Comparison of ENCODE assay signal across 18 cellular contexts in genomic region chr4:6008092-6008551, GRCh38. TPM values are rescaled to one million over a fixed set of nuclear protein-coding genes. Genes with fewer than 3 reads are reported as not detected.
DNase-seq lines count a peak whose midpoint lies in the region; ATAC-seq, FAIRE-seq and TF ChIP-seq lines count a peak whose summit lies in the region.
"Had no signal": no experiment of that assay in that cellular context is flagged by ENCODE, and none has a peak within 500 bp of the region (broad histone marks: within the 10 kb centered on the region; RNA-seq: fewer than 3 reads in every experiment).

No MANE protein-coding gene starts in this region.

- no peaks in the 10 kb centered on the region for H3K36me3 Mint-ChIP-seq in activated CD4-positive, alpha-beta memory T cell treated with anti-CD3 and anti-CD28 coated beads for 36 hours
- H3K36me3 Mint-ChIP-seq: natural killer cell had no signal

- H3K27ac ChIP-seq in 22Rv1 = no peak overlapping the region
- no peak overlapping the region for H3K27ac ChIP-seq in K562 (ENCODE audit: extremely low read depth, low read depth, low read length)
- H3K27ac ChIP-seq in effector memory CD4-positive, alpha-beta T cell (ENCODE audit: insufficient read depth, low read length, poor library complexity, severe bottlenecking) = no peak overlapping the region
- H3K27ac ChIP-seq: ascending aorta had no signal

- no peaks in the 10 kb centered on the region for H3K9me3 Mint-ChIP-seq in activated CD4-positive, alpha-beta memory T cell treated with anti-CD3 and anti-CD28 coated beads for 36 hours
- H3K9me3 Mint-ChIP-seq: natural killer cell had no signal

- H3K4me1 ChIP-seq in K562 (replicated peaks in 1 of 2; ENCODE audit: control insufficient read depth in 2 of 2, insufficient read depth in 2 of 2, low read length in 2 of 2) = no peaks in the 10 kb centered on the region; a peak in 1 of 5 replicates
- no peaks in the 10 kb centered on the region for H3K4me1 ChIP-seq in effector memory CD4-positive, alpha-beta T cell (ENCODE audit: control insufficient read depth, insufficient read depth, low read length, poor library complexity, severe bottlenecking)
- H3K4me1 ChIP-seq: ascending aorta had no signal

- WGBS in K562 (ENCODE audit: insufficient coverage, low coverage, missing lambda C conversion rate) = 2% methylated on average over 35 of the region's 54 CpGs

- POLR2A ChIA-PET in K562 (lab: Yijun Ruan, JAX) = no interaction called here
- POLR2A ChIA-PET in activated CD4-positive, alpha-beta memory T cell treated with anti-CD3 and anti-CD28 coated beads for 36 hours (lab: Charles Lee) = no interaction called here

- 0 out of 4 replicates have a peak, but pooled peaks of 1 of the 2 experiments have one; percentile 10 for TF ChIP-seq RAD21 in K562 (CRISPR knock-in tag; conservative IDR thresholded peaks at IDR 0.05 in 1 of 2, IDR thresholded peaks at IDR 0.05 in 1 of 2)

- FAIRE-seq in K562 (lab: Jason Lieb, UNC) = no peak
- FAIRE-seq: D721Med, endometrium had no signal

- peak; percentile 19 to 48 (median 30) for DNase-seq in K562 (ENCODE audit: extremely low read depth in 1 of 4, low spot score in 3 of 4)
- no peak for DNase-seq in left lobe of liver (ENCODE audit: low spot score)
- no peak for DNase-seq in activated CD4-positive, alpha-beta memory T cell treated with anti-CD3 and anti-CD28 coated beads for 36 hours
- DNase-seq in effector memory CD4-positive, alpha-beta T cell = no peak
- DNase-seq in DMS79 (lab: John Stamatoyannopoulos, UW) = no peak
- DNase-seq: activated gamma-delta T cell, MV-4-11, natural killer cell, NCI-H2171 treated with DMSO at 0.1 percent for 48 hours, NCI-H774 had no signal

- H3K27me3 ChIP-seq in K562 (ENCODE audit: control insufficient read depth in 2 of 2, insufficient read depth in 2 of 2, low read length in 2 of 2) = peaks cover 0 to 18% of the 10 kb centered on the region in 2 experiments; a peak in 2 of 5 replicates
- no peaks in the 10 kb centered on the region for H3K27me3 ChIP-seq in effector memory CD4-positive, alpha-beta T cell (replicated peaks; ENCODE audit: control insufficient read depth, insufficient read depth, low read length, poor library complexity, severe bottlenecking)
- H3K27me3 ChIP-seq: ascending aorta had no signal

- H3K4me3 ChIP-seq in GM12875 (ENCODE audit: low read depth, low read length) (no peak overlapping the region), K562 (no peak overlapping the region)
- no peak overlapping the region for H3K4me3 ChIP-seq in effector memory CD4-positive, alpha-beta T cell (ENCODE audit: insufficient read depth, low read depth, low read length, poor library complexity, severe bottlenecking)
- H3K4me3 ChIP-seq: ascending aorta had no signal

- H3K9me1 ChIP-seq in K562 (ENCODE audit: control insufficient read depth, insufficient read depth, low read length) = no peaks in the 10 kb centered on the region

- no peak overlapping the region for H3K4me3 Mint-ChIP-seq in activated CD4-positive, alpha-beta memory T cell treated with anti-CD3 and anti-CD28 coated beads for 36 hours
- H3K4me3 Mint-ChIP-seq: natural killer cell had no signal

- H2AFZ ChIP-seq in K562 (ENCODE audit: low read depth, low read length) = no peak overlapping the region

- no peak overlapping the region for H3K9ac ChIP-seq in K562 (ENCODE audit: insufficient read depth in 1 of 2, low read depth in 2 of 2, low read length in 2 of 2)

- H3K9me3 ChIP-seq in K562 (replicated peaks; ENCODE audit: control insufficient read depth, insufficient read depth, low read depth, low read length) = peaks cover 3% of the 10 kb centered on the region; the same call in 1 of the 2 replicates
- H3K9me3 ChIP-seq in effector memory CD4-positive, alpha-beta T cell (ENCODE audit: control insufficient read depth, low read length) = no peaks in the 10 kb centered on the region
- H3K9me3 ChIP-seq: ascending aorta had no signal

- no peak for TF ChIP-seq EP300 in K562 (IDR thresholded peaks at IDR 0.05; ENCODE audit: low read length)

- ATAC-seq in K562 (peak; percentile 95), left lobe of liver (peak; percentile 48), HG03159 (IDR thresholded peaks at IDR 0.05; ENCODE audit: unreplicated experiment) (no peak)

- H3K27me3 Mint-ChIP-seq in activated CD4-positive, alpha-beta memory T cell treated with anti-CD3 and anti-CD28 coated beads for 36 hours = peaks cover 21% of the 10 kb centered on the region

- in situ Hi-C loops in K562 (cut with MboI) = no loop called here

- BruUV-seq in K562 (replicated peaks; lab: Mats Ljungman, UMichigan) = no TSS peak

- TF ChIP-seq POLR2A in K562 (conservative IDR thresholded peaks at IDR 0.05) = no peak

- no peaks in the 10 kb centered on the region for H3K36me3 ChIP-seq in K562 (ENCODE audit: control insufficient read depth, insufficient read depth, low read length)
- H3K36me3 ChIP-seq in effector memory CD4-positive, alpha-beta T cell (ENCODE audit: control insufficient read depth, insufficient read depth, low read length) = no peaks in the 10 kb centered on the region
- H3K36me3 ChIP-seq: ascending aorta had no signal

- CTCF ChIA-PET in K562 (lab: Yijun Ruan, JAX; ENCODE audit: low intra/inter-chr PET ratio) = no interaction called here
- CTCF ChIA-PET in activated CD4-positive, alpha-beta memory T cell treated with anti-CD3 and anti-CD28 coated beads for 36 hours (lab: Charles Lee) = no interaction called here

- no peaks in the 10 kb centered on the region for H3K79me2 ChIP-seq in K562 (ENCODE audit: control insufficient read depth, insufficient read depth, low read length)

- TF ChIP-seq CTCF in 22Rv1 (IDR thresholded peaks at IDR 0.05) (peak; percentile 72), GM12875 (IDR thresholded peaks at IDR 0.05; ENCODE audit: borderline replicate concordance, insufficient read depth, low read depth, low read length) (0 out of 2 replicates have a peak, but pooled peaks have one; percentile 11), K562 (IDR thresholded peaks at IDR 0.05 in 2 of 3, conservative IDR thresholded peaks at IDR 0.05 in 1 of 3; ENCODE audit: insufficient read depth in 2 of 3, low read depth in 1 of 3, low read length in 3 of 3) (peak; percentile 24 to 89 (median 51); a peak in 4 of 6 replicates)

- intact Hi-C loops in K562 (cut with micrococcal nuclease) = no loop called here
- intact Hi-C loops in activated CD4-positive, alpha-beta memory T cell treated with anti-CD3 and anti-CD28 coated beads for 36 hours (cut with micrococcal nuclease) = no loop called here

- no peaks in the 10 kb centered on the region; the same call in 1 of the 2 replicates for H4K20me1 ChIP-seq in K562 (replicated peaks; ENCODE audit: control insufficient read depth, insufficient read depth, low read length)

- H3K27ac Mint-ChIP-seq in activated CD4-positive, alpha-beta memory T cell treated with anti-CD3 and anti-CD28 coated beads for 36 hours = no peak overlapping the region
- H3K27ac Mint-ChIP-seq: natural killer cell had no signal

- no peak overlapping the region for H3K4me2 ChIP-seq in K562 (ENCODE audit: insufficient read depth, low read length)

- H3K4me1 Mint-ChIP-seq in activated CD4-positive, alpha-beta memory T cell treated with anti-CD3 and anti-CD28 coated beads for 36 hours (ENCODE audit: low read depth) = no peaks in the 10 kb centered on the region

TF ChIP-seq in K562, 482 proteins besides CTCF, POLR2A, EP300 and RAD21 (continues in another document):
- TF ChIP-seq CTCFL (IDR thresholded peaks at IDR 0.05; ENCODE audit: borderline replicate concordance, insufficient read depth, low read depth, low read length, poor library complexity, severe bottlenecking) (peak; percentile 45), RB1 (IDR thresholded peaks at IDR 0.05; ENCODE audit: low read depth) (peak; percentile 39; the same call in 1 of the 2 replicates)

RNA-seq across cellular contexts. Expression of gene C4orf50, which starts 10.1 kb away (rescaled TPM):
- not detected in 2 replicates for total RNA-seq in K562 (2011; cell fraction: chromatin; rRNA removed; ENCODE audit: low replicate concordance)
- not detected in 2 replicates for total RNA-seq in K562 (2011; cell fraction: nucleolus; rRNA removed)
- not detected in 2 replicates for total RNA-seq in K562 (2011; cell fraction: nucleoplasm; rRNA removed)
- not detected in 2 replicates for total RNA-seq in K562 (2014; rRNA removed)
- total RNA-seq in K562 (2014; rRNA removed; fragmentation: Illumina TruSeq; extraction: Trizol) = not detected in 2 replicates
- total RNA-seq in K562 (2015; rRNA removed; fragmentation: Illumina TruSeq; extraction: Trizol) = not detected in 2 replicates
- total RNA-seq in K562 (2021) = not detected in 2 replicates
- not detected in 2 replicates for polyA plus RNA-seq in K562 (2011; rRNA removed)
- not detected in 2 replicates for polyA plus RNA-seq in K562 (2011; cell fraction: cytosol; rRNA removed)
- not detected in 2 replicates for polyA plus RNA-seq in K562 (2011; cell fraction: nucleus; rRNA removed)
- not detected in 2 replicates for polyA plus RNA-seq in K562 (2012)
- not detected in 2 replicates for polyA plus RNA-seq in K562 (2014; fragmentation: Illumina TruSeq; extraction: Trizol)
- not detected for polyA plus RNA-seq in K562 (2014; fragmentation: Nextera tagmentation; extraction: Ambion mirVana)
- polyA plus RNA-seq in K562 (2014; rRNA removed) = not detected in 2 replicates
- polyA minus RNA-seq in K562 (2011; rRNA and poly(A)+ RNA removed) = not detected in 2 replicates
- not detected in 2 replicates for polyA minus RNA-seq in K562 (2011; cell fraction: cytosol; rRNA and poly(A)+ RNA removed)
- not detected in 2 replicates for polyA minus RNA-seq in K562 (2011; cell fraction: nucleus; rRNA and poly(A)+ RNA removed)
- total RNA-seq in left lobe of liver = not detected
- under 1 TPM; 0.07 to 0.10 TPM for total RNA-seq in activated CD4-positive, alpha-beta memory T cell treated with anti-CD3 and anti-CD28 coated beads for 36 hours
- total RNA-seq: ascending aorta, fibroblast of villous mesenchyme, RPMI7951 had no signal

Comparison
In these comparisons a context has a peak if more than half of its experiments do, and no peak if none do; other contexts are left out.
1. CTCF ChIP-seq: peak in every context shown above with its lines; median percentile 72 in 22Rv1; 51 in K562; 11 in GM12875.
2. DNase-seq: peak in K562 (4 of 4); none in left lobe of liver (single experiment), activated CD4-positive, alpha-beta memory T cell treated with anti-CD3 and anti-CD28 coated beads for 36 hours (single experiment), effector memory CD4-positive, alpha-beta T cell (0 of 3) and DMS79 (single experiment).